ENCODE assay signal across 2 cellular contexts in genomic region chr21:14236180-14236579, GRCh38.
TF ChIP-seq lines count a peak whose summit lies in the region.

No MANE protein-coding gene starts in this region.

TF ChIP-seq in GM23338, 12 proteins besides CTCF, POLR2A, EP300 and RAD21 (continued from another document):
- TF ChIP-seq ETS1 (IDR thresholded peaks at IDR 0.05): no peak
- no peak for TF ChIP-seq REST (IDR thresholded peaks at IDR 0.05; ENCODE audit: unreplicated experiment)

TF ChIP-seq in WTC11, 78 proteins besides CTCF, POLR2A, EP300 and RAD21 (continued from another document):
- no peak for TF ChIP-seq E2F4 (CRISPR knock-in tag; IDR thresholded peaks at IDR 0.05; ENCODE audit: borderline replicate concordance, low read depth)
- TF ChIP-seq MXD4 (CRISPR knock-in tag; IDR thresholded peaks at IDR 0.05; ENCODE audit: borderline replicate concordance): no peak
- TF ChIP-seq ZBTB43 (CRISPR knock-in tag; IDR thresholded peaks at IDR 0.05): no peak
- no peak for TF ChIP-seq EMX1 (CRISPR knock-in tag; IDR thresholded peaks at IDR 0.05)
- no peak for TF ChIP-seq GRHL2 (CRISPR knock-in tag; IDR thresholded peaks at IDR 0.05; ENCODE audit: insufficient replicate concordance, severe bottlenecking)
- TF ChIP-seq NFATC4 (CRISPR knock-in tag; IDR thresholded peaks at IDR 0.05): no peak
- no peak for TF ChIP-seq MLX (CRISPR knock-in tag; IDR thresholded peaks at IDR 0.05)
- TF ChIP-seq ATF6 (CRISPR knock-in tag; IDR thresholded peaks at IDR 0.05): no peak
- no peak for TF ChIP-seq USF2 (CRISPR knock-in tag; IDR thresholded peaks at IDR 0.05)
- TF ChIP-seq NR3C1 (CRISPR knock-in tag; conservative IDR thresholded peaks at IDR 0.05; ENCODE audit: low read depth): no peak
- no peak for TF ChIP-seq FOXK1 (CRISPR knock-in tag; IDR thresholded peaks at IDR 0.05)
- TF ChIP-seq ZNF423 (CRISPR knock-in tag; IDR thresholded peaks at IDR 0.05): no peak
- no peak for TF ChIP-seq ARID4B (CRISPR knock-in tag; IDR thresholded peaks at IDR 0.05; ENCODE audit: borderline replicate concordance)
- TF ChIP-seq ZMAT4 (CRISPR knock-in tag; IDR thresholded peaks at IDR 0.05): no peak
- TF ChIP-seq ERG (CRISPR knock-in tag; IDR thresholded peaks at IDR 0.05): no peak
- TF ChIP-seq ETV6 (CRISPR knock-in tag; IDR thresholded peaks at IDR 0.05): no peak
- no peak for TF ChIP-seq ATF2 (CRISPR knock-in tag; IDR thresholded peaks at IDR 0.05; ENCODE audit: borderline replicate concordance, low read depth)
TF ChIP-seq in WTC11: peak in this region for 0.
